In genomic region chr2:9287400-9288059, GRCh38 we compare ENCODE assay signal across 13 cellular contexts.
DNase-seq lines count a peak whose midpoint lies in the region; ATAC-seq and TF ChIP-seq lines count a peak whose summit lies in the region.
"Had no signal": no experiment of that assay in that cellular context is flagged by ENCODE, and none has a peak within 500 bp of the region (broad histone marks: within the 10 kb centered on the region; RNA-seq: fewer than 3 reads in every experiment).

No MANE protein-coding gene starts in this region.

- TF ChIP-seq CTCF in MCF 10A (IDR thresholded peaks at IDR 0.05; ENCODE audit: unreplicated experiment) (no peak), breast epithelium (IDR thresholded peaks at IDR 0.05) (no peak), upper lobe of right lung (IDR thresholded peaks at IDR 0.05) (peak; percentile 6)

- POLR2A ChIA-PET in MCF 10A (lab: Yijun Ruan, JAX), result interaction anchor here (0.9 to 6.8 kb wide), 19 partner anchors 9 to 143 kb away, joined by 3 to 98 read pairs (median 7); partner anchors contain the start of gene ASAP2

- no peaks in the 10 kb centered on the region for H3K27me3 Mint-ChIP-seq in MCF 10A (ENCODE audit: insufficient read depth, unreplicated experiment)
- H3K27me3 Mint-ChIP-seq: activated naive CD8-positive, alpha-beta T cell treated with anti-CD3 and anti-CD28 coated beads, Interleukin-2, amount 50 U/mL, for 24 hours had no signal

- H3K4me1 ChIP-seq in breast epithelium, result no peaks in the 10 kb centered on the region
- H3K4me1 ChIP-seq in upper lobe of right lung, result no peaks in the 10 kb centered on the region

- intact Hi-C loops in MCF 10A (cut with micrococcal nuclease), result loop anchor here (1.0 to 2.0 kb wide), 6 partner anchors 23 to 143 kb away; partner anchors contain the start of gene ASAP2
- intact Hi-C loops in breast epithelium (cut with DNase I; ENCODE audit: low total_unique reads), result no loop called here
- intact Hi-C loops in upper lobe of right lung (cut with DNase I), result no loop called here

- no peaks in the 10 kb centered on the region for H3K27me3 ChIP-seq in breast epithelium
- no peaks in the 10 kb centered on the region for H3K27me3 ChIP-seq in upper lobe of right lung

- BruUV-seq in MCF 10A (replicated peaks; lab: Mats Ljungman, UMichigan), result no TSS peak

- H3K9me3 ChIP-seq in breast epithelium, result no peaks in the 10 kb centered on the region
- no peaks in the 10 kb centered on the region for H3K9me3 ChIP-seq in upper lobe of right lung
- H3K9me3 ChIP-seq: psoas muscle had no signal

- CTCF ChIA-PET in MCF 10A (lab: Yijun Ruan, JAX), result interaction anchor here (0.5 to 2.1 kb wide), 11 partner anchors 10 to 84 kb away, joined by 3 to 11 read pairs (median 3); no protein-coding TSS in a partner anchor

- H3K27ac Mint-ChIP-seq in MCF 10A (ENCODE audit: low read depth, unreplicated experiment), result peak overlapping the region; percentile 84
- H3K27ac Mint-ChIP-seq: activated naive CD8-positive, alpha-beta T cell treated with anti-CD3 and anti-CD28 coated beads, Interleukin-2, amount 50 U/mL, for 24 hours had no signal

- H3K9me3 Mint-ChIP-seq in MCF 10A (ENCODE audit: unreplicated experiment), result no peaks in the 10 kb centered on the region
- H3K9me3 Mint-ChIP-seq: activated naive CD8-positive, alpha-beta T cell treated with anti-CD3 and anti-CD28 coated beads, Interleukin-2, amount 50 U/mL, for 24 hours had no signal

- no peaks in the 10 kb centered on the region for H3K36me3 ChIP-seq in breast epithelium
- H3K36me3 ChIP-seq in upper lobe of right lung, result no peaks in the 10 kb centered on the region

- peaks cover 58% of the 10 kb centered on the region for H3K4me1 Mint-ChIP-seq in MCF 10A (ENCODE audit: insufficient read depth, unreplicated experiment)
- H3K4me1 Mint-ChIP-seq: activated naive CD8-positive, alpha-beta T cell treated with anti-CD3 and anti-CD28 coated beads, Interleukin-2, amount 50 U/mL, for 24 hours had no signal

- TF ChIP-seq POLR2A in breast epithelium (IDR thresholded peaks at IDR 0.05), result no peak

- peaks cover 26% of the 10 kb centered on the region for H3K36me3 Mint-ChIP-seq in MCF 10A (ENCODE audit: insufficient read depth, unreplicated experiment)

- DNase-seq in MCF 10A (ENCODE audit: unreplicated experiment) (peak; percentile 97), breast epithelium (ENCODE audit: low spot score in 2 of 2) (no peak), T1000 (lab: John Stamatoyannopoulos, UW) (peak; percentile 86), fibroblast of the conjunctiva (ENCODE audit: low read depth) (peak; percentile 86), upper lobe of right lung (no peak), NAMALWA (ENCODE audit: low spot score) (no peak)
- DNase-seq: activated CD4-positive, CD25-positive, alpha-beta regulatory T cell; activated naive CD8-positive, alpha-beta T cell treated with anti-CD3 and anti-CD28 coated beads, Interleukin-2, amount 50 U/mL, for 24 hours; NCI-H748 treated with DMSO at 0.1 percent for 48 hours; psoas muscle had no signal

- ATAC-seq in upper lobe of right lung (peak; percentile 40), HG02678 (IDR thresholded peaks at IDR 0.05; ENCODE audit: unreplicated experiment) (no peak), GM21390 (IDR thresholded peaks at IDR 0.05; ENCODE audit: unreplicated experiment) (no peak)
- ATAC-seq: activated naive CD8-positive, alpha-beta T cell treated with anti-CD3 and anti-CD28 coated beads, Interleukin-2, amount 50 U/mL, for 24 hours had no signal

- H3K4me3 ChIP-seq in breast epithelium (no peak overlapping the region), upper lobe of right lung (no peak overlapping the region)
- H3K4me3 ChIP-seq: psoas muscle had no signal

- peak overlapping the region; percentile 50 for H3K4me3 Mint-ChIP-seq in MCF 10A (ENCODE audit: unreplicated experiment)
- H3K4me3 Mint-ChIP-seq: activated naive CD8-positive, alpha-beta T cell treated with anti-CD3 and anti-CD28 coated beads, Interleukin-2, amount 50 U/mL, for 24 hours had no signal

- H3K27ac ChIP-seq in breast epithelium (no peak overlapping the region), upper lobe of right lung (no peak overlapping the region)
- H3K27ac ChIP-seq: 22Rv1, psoas muscle had no signal

Comparison
In these comparisons a context has a peak if more than half of its experiments do, and no peak if none do; other contexts are left out.
1. DNase-seq: peak in MCF 10A (single experiment), T1000 (single experiment) and fibroblast of the conjunctiva (single experiment); none in breast epithelium (0 of 2), upper lobe of right lung (single experiment) and NAMALWA (single experiment).